ENCODE assay signal across 18 cellular contexts in genomic region chr9:573551-574410, GRCh38.
DNase-seq lines count a peak whose midpoint lies in the region; ATAC-seq, FAIRE-seq and TF ChIP-seq lines count a peak whose summit lies in the region.
"Had no signal": no experiment of that assay in that cellular context is flagged by ENCODE, and none has a peak within 500 bp of the region (broad histone marks: within the 10 kb centered on the region; RNA-seq: fewer than 3 reads in every experiment).

No MANE protein-coding gene starts in this region.

- H3K4me1 ChIP-seq in mesendoderm (ENCODE audit: control insufficient read depth, low read depth, low read length) (no peaks in the 10 kb centered on the region), mucosa of descending colon (ENCODE audit: low read depth) (no peaks in the 10 kb centered on the region)
- H3K4me1 ChIP-seq: vagina had no signal

- H3K4me3 Mint-ChIP-seq in CD14-positive monocyte = no peak overlapping the region
- H3K4me3 Mint-ChIP-seq: activated T-helper 1 cell treated with anti-CD3 and anti-CD28 coated beads, Interleukin-12 subunit alpha, Interleukin-12 subunit beta, Interleukin-2, Interleukin-4 antibody, amounts not matched to agents 30 ng/mL and 10 ng/mL and 1 ng/mL, durations not matched to agents 14 hours and 24 hours and 36 hours; naive thymus-derived CD8-positive, alpha-beta T cell had no signal

- H3K4me3 ChIP-seq in mesendoderm (ENCODE audit: low read length) (no peak overlapping the region), mucosa of descending colon (no peak overlapping the region)
- H3K4me3 ChIP-seq: vagina had no signal

- no peak for TF ChIP-seq CTCF in mucosa of descending colon (IDR thresholded peaks at IDR 0.05)
- TF ChIP-seq CTCF in CD14-positive monocyte (IDR thresholded peaks at IDR 0.05) = no peak

- H3K23ac ChIP-seq in mesendoderm (ENCODE audit: low read length) = no peak overlapping the region

- ATAC-seq in left cardiac atrium = peak; percentile 21 to 51
- ATAC-seq in mucosa of descending colon = no peak
- ATAC-seq: naive thymus-derived CD8-positive, alpha-beta T cell had no signal

- intact Hi-C loops in left cardiac atrium (cut with DNase I) = no loop called here
- intact Hi-C loops in mucosa of descending colon (cut with DNase I, micrococcal nuclease) = no loop called here
- intact Hi-C loops in CD14-positive monocyte (cut with micrococcal nuclease) = no loop called here

- in situ Hi-C loops in ACHN (cut with HindIII; ENCODE audit: low pct_ligation_motif_present, low pct_unique_long_range_greater_than_20kb, low sequenced_read_pairs) = no loop called here

- no peaks in the 10 kb centered on the region for H3K9me3 ChIP-seq in mucosa of descending colon
- H3K9me3 ChIP-seq: vagina had no signal

- DNase-seq in ACHN (peak; percentile 60), RCC 7860 (ENCODE audit: low spot score) (peak; percentile 13), left cardiac atrium (no peak), mesendoderm (peak; percentile 83), activated gamma-delta T cell treated with Interleukin-2 at 50 U/mL for 16 hours (no peak), mucosa of descending colon (no peak), NCI-H510A treated with DMSO at 0.1 percent for 48 hours (lab: John Stamatoyannopoulos, UW) (no peak), CD14-positive monocyte (ENCODE audit: low spot score) (no peak)
- DNase-seq: activated CD4-positive, alpha-beta T cell treated with anti-CD3 and anti-CD28 coated beads, Interleukin-2, amount 50 U/mL, for 1 hour; aorta; DMS79 treated with DMSO at 0.1 percent for 48 hours; hippocampal formation; IMR-90; naive thymus-derived CD8-positive, alpha-beta T cell; NCI-H146; stimulated activated CD8-positive, alpha-beta memory T cell treated with anti-CD3 and anti-CD28 coated beads, Interleukin-4, amount 100 ng/mL, for 48 hours had no signal

- H3K36me3 Mint-ChIP-seq in CD14-positive monocyte = no peaks in the 10 kb centered on the region
- H3K36me3 Mint-ChIP-seq: naive thymus-derived CD8-positive, alpha-beta T cell had no signal

- FAIRE-seq in RCC 7860 (lab: Jason Lieb, UNC) = no peak

- peak overlapping the region; percentile 51 for H3K18ac ChIP-seq in mesendoderm (ENCODE audit: low read length)

- no peak overlapping the region for H3K4me2 ChIP-seq in mesendoderm (ENCODE audit: low read length)

- H2AK5ac ChIP-seq in mesendoderm (ENCODE audit: low read length) = no peak overlapping the region

- H4K5ac ChIP-seq in mesendoderm (ENCODE audit: low read length) = no peak overlapping the region

- no peak overlapping the region for H4K8ac ChIP-seq in mesendoderm (ENCODE audit: low read depth, low read length)

- H3K27ac ChIP-seq in mesendoderm (ENCODE audit: low read depth, low read length) = no peak overlapping the region
- H3K27ac ChIP-seq: vagina had no signal

- H3K79me1 ChIP-seq in mesendoderm (ENCODE audit: low read length) = no peaks in the 10 kb centered on the region

- H3K4me1 Mint-ChIP-seq in CD14-positive monocyte = peaks cover 4% of the 10 kb centered on the region

- peak overlapping the region; percentile 8 for H2BK15ac ChIP-seq in mesendoderm (replicated peaks; ENCODE audit: low read depth)

- no peaks in the 10 kb centered on the region for H3K27me3 ChIP-seq in mesendoderm (ENCODE audit: insufficient read depth, low read length, poor library complexity)
- H3K27me3 ChIP-seq: vagina had no signal

- H3K9me3 Mint-ChIP-seq in CD14-positive monocyte = peaks cover 0 to 7% (median 5%) of the 10 kb centered on the region in 7 donors
- H3K9me3 Mint-ChIP-seq: activated T-helper 1 cell treated with anti-CD3 and anti-CD28 coated beads, Interleukin-12 subunit alpha, Interleukin-12 subunit beta, Interleukin-2, Interleukin-4 antibody, amounts not matched to agents 30 ng/mL and 10 ng/mL and 1 ng/mL, durations not matched to agents 14 hours and 24 hours and 36 hours; naive thymus-derived CD8-positive, alpha-beta T cell had no signal

- no peaks in the 10 kb centered on the region for H3K79me2 ChIP-seq in mesendoderm (ENCODE audit: control insufficient read depth, insufficient read depth, low read length)

- H3K9ac ChIP-seq in mesendoderm (ENCODE audit: low read length) = peak overlapping the region; percentile 16

- H3K4ac ChIP-seq in mesendoderm (ENCODE audit: low read depth, low read length) = no peak overlapping the region

- no peaks in the 10 kb centered on the region for H3K36me3 ChIP-seq in mesendoderm (ENCODE audit: control insufficient read depth, insufficient read depth, low read length)
- H3K36me3 ChIP-seq in mucosa of descending colon (ENCODE audit: low read depth) = no peaks in the 10 kb centered on the region
- H3K36me3 ChIP-seq: vagina had no signal

- H3K56ac ChIP-seq in mesendoderm (ENCODE audit: low read length) = peak overlapping the region; percentile 62

- no CpG with 5 or more reads among the region's 16 CpGs for WGBS in mesendoderm (ENCODE audit: extremely low coverage, insufficient coverage, low lambda C conversion rate)

- no peak overlapping the region for H2BK5ac ChIP-seq in mesendoderm (ENCODE audit: low read length)

- H2BK120ac ChIP-seq in mesendoderm (ENCODE audit: low read depth, low read length) = no peak overlapping the region

- no peak overlapping the region for H3K27ac Mint-ChIP-seq in CD14-positive monocyte
- H3K27ac Mint-ChIP-seq: activated T-helper 1 cell treated with anti-CD3 and anti-CD28 coated beads, Interleukin-12 subunit alpha, Interleukin-12 subunit beta, Interleukin-2, Interleukin-4 antibody, amounts not matched to agents 30 ng/mL and 10 ng/mL and 1 ng/mL, durations not matched to agents 14 hours and 24 hours and 36 hours had no signal

- peaks cover 2 to 8% (median 6%) of the 10 kb centered on the region in 3 donors for H3K27me3 Mint-ChIP-seq in CD14-positive monocyte (ENCODE audit: low read depth in 3 of 3)

Comparison
In these comparisons a context has a peak if more than half of its experiments do, and no peak if none do; other contexts are left out.
1. DNase-seq: peak in ACHN (single experiment), RCC 7860 (single experiment) and mesendoderm (single experiment); none in left cardiac atrium (single experiment), activated gamma-delta T cell treated with Interleukin-2 at 50 U/mL for 16 hours (single experiment), mucosa of descending colon (0 of 3), NCI-H510A treated with DMSO at 0.1 percent for 48 hours (single experiment) and CD14-positive monocyte (single experiment).